ENCODE assay signal across 35 cellular contexts in genomic region chr2:120842456-120843439, GRCh38.
DNase-seq lines count a peak whose midpoint lies in the region; ATAC-seq, FAIRE-seq and TF ChIP-seq lines count a peak whose summit lies in the region.
"Had no signal": no experiment of that assay in that cellular context is flagged by ENCODE, and none has a peak within 500 bp of the region (broad histone marks: within the 10 kb centered on the region; RNA-seq: fewer than 3 reads in every experiment).

No MANE protein-coding gene starts in this region.

- TF ChIP-seq CTCF in HEK293 (tag by site-specific recombination; IDR thresholded peaks at IDR 0.05), result no peak
- no peak for TF ChIP-seq CTCF in astrocyte (IDR thresholded peaks at IDR 0.05; ENCODE audit: insufficient read depth, low read depth, low read length)

- H3K36me3 ChIP-seq in HEK293 (ENCODE audit: control insufficient read depth in 2 of 2, insufficient read depth in 1 of 2, low read length in 2 of 2) (no peaks in the 10 kb centered on the region), astrocyte (ENCODE audit: insufficient read depth, low read length) (no peaks in the 10 kb centered on the region)
- H3K36me3 ChIP-seq: BLaER1, ovary, thoracic aorta, uterus, WERI-Rb-1 had no signal

- FAIRE-seq in astrocyte (lab: Jason Lieb, UNC), result peak; percentile 32
- FAIRE-seq: frontal cortex, G401.6, small intestine had no signal

- no peaks in the 10 kb centered on the region for H3K27me3 ChIP-seq in astrocyte (ENCODE audit: insufficient read depth, low read length)
- H3K27me3 ChIP-seq: BLaER1, hepatocyte, ovary, SJCRH30, uterus had no signal

- H4K20me1 ChIP-seq in astrocyte (ENCODE audit: insufficient read depth, low read length), result peaks cover 81% of the 10 kb centered on the region
- H4K20me1 ChIP-seq: BLaER1 had no signal

- H3K4me2 ChIP-seq in astrocyte (ENCODE audit: low read length), result peak overlapping the region; percentile 28
- H3K4me2 ChIP-seq: BLaER1, hepatocyte had no signal

- POLR2A ChIA-PET in HEK293 (lab: Yijun Ruan, JAX), result no interaction called here

- no peaks in the 10 kb centered on the region for H3K9me3 Mint-ChIP-seq in astrocyte (ENCODE audit: unreplicated experiment)
- H3K9me3 Mint-ChIP-seq: activated CD4-positive, alpha-beta T cell treated with anti-CD3 and anti-CD28 coated beads, Interleukin-2, amount 10 ng/mL, durations not matched to agents 24 days and 14 days; activated naive CD4-positive, alpha-beta T cell treated with anti-CD3 and anti-CD28 coated beads, Interleukin-2, amount 50 U/mL, for 72 hours; activated T-helper 2 cell treated with anti-CD3 and anti-CD28 coated beads, Interferon-gamma antibody, Interleukin-2, Interleukin-4, amounts not matched to agents 10 μg/mL and 5 μg/mL and 100 μg/mL, durations not matched to agents 14 hours and 24 hours and 36 hours; stimulated activated naive CD8-positive, alpha-beta T cell treated with anti-CD3 and anti-CD28 coated beads, Interleukin-15, Interleukin-2, amounts not matched to agents 100 ng/mL and 50 ng/mL, for 24 hours; T-cell had no signal

- ATAC-seq in GM19463 (IDR thresholded peaks at IDR 0.05; ENCODE audit: unreplicated experiment) (no peak), HG02623 (IDR thresholded peaks at IDR 0.05; ENCODE audit: unreplicated experiment) (no peak)
- ATAC-seq: activated naive CD4-positive, alpha-beta T cell treated with anti-CD3 and anti-CD28 coated beads, Interleukin-2, amount 50 U/mL, for 72 hours; T-cell had no signal

- no peak overlapping the region for H2AFZ ChIP-seq in astrocyte (ENCODE audit: low read depth, low read length)
- H2AFZ ChIP-seq: hepatocyte had no signal

- H3K4me3 ChIP-seq in HEK293 (ENCODE audit: low read depth, low read length) (no peak overlapping the region), astrocyte (ENCODE audit: insufficient read depth, low read depth, low read length) (no peak overlapping the region)
- H3K4me3 ChIP-seq: BLaER1, hepatocyte, ovary, SJCRH30, thoracic aorta, uterus had no signal

- CTCF ChIA-PET in HEK293 (lab: Yijun Ruan, JAX), result interaction anchor here (0.6 to 0.7 kb wide), 2 partner anchors 15 to 84 kb away, joined by 3 read pairs; no protein-coding TSS in a partner anchor

- intact Hi-C loops in head of caudate nucleus (cut with DNase I), result no loop called here

- peak; percentile 36 for DNase-seq in astrocyte (ENCODE audit: low read depth)
- DNase-seq in iris pigment epithelial cell (ENCODE audit: low read depth), result peak; percentile 31
- DNase-seq in smooth muscle cell of the brain vasculature (ENCODE audit: low read depth, low spot score), result peak; percentile 35
- DNase-seq in head of caudate nucleus, result no peak
- DNase-seq: activated CD4-positive, alpha-beta T cell treated with anti-CD3 and anti-CD28 coated beads, Interleukin-2, amount 10 ng/mL, durations not matched to agents 24 days and 14 days; activated CD8-positive, alpha-beta memory T cell treated with anti-CD3 and anti-CD28 coated beads for 24 hours; activated T-cell treated with anti-CD3 and anti-CD28 coated beads for 4 hours; anterior cingulate cortex; cortex of kidney; DMS53; erythroblast; left cardiac atrium; NCI-H1048; NCI-H1694; NCI-H446; NCI-H748 treated with DMSO at 0.1 percent for 48 hours; nephron progenitor cell; SJCRH30; small intestine; stimulated activated CD8-positive, alpha-beta memory T cell treated with anti-CD3 and anti-CD28 coated beads, Interleukin-4, amount 100 ng/mL, for 48 hours; T-cell; uterus; WERI-Rb-1 had no signal

- peaks cover 22% of the 10 kb centered on the region for H3K36me3 Mint-ChIP-seq in astrocyte (ENCODE audit: low read depth, unreplicated experiment)
- H3K36me3 Mint-ChIP-seq: activated naive CD4-positive, alpha-beta T cell treated with anti-CD3 and anti-CD28 coated beads, Interleukin-2, amount 50 U/mL, for 72 hours; T-cell had no signal

- no peaks in the 10 kb centered on the region for H3K27me3 Mint-ChIP-seq in astrocyte (ENCODE audit: low read depth, unreplicated experiment)

- H3K27ac ChIP-seq in HEK293 (ENCODE audit: extremely low read depth, low read depth, low read length) (no peak overlapping the region), astrocyte (ENCODE audit: low read depth, low read length) (peak overlapping the region; percentile 42)
- H3K27ac ChIP-seq: BLaER1, hepatocyte, ovary, SJCRH30, thoracic aorta, uterus, WERI-Rb-1 had no signal

- peaks cover 14% of the 10 kb centered on the region for H3K4me1 Mint-ChIP-seq in astrocyte (ENCODE audit: low read depth, unreplicated experiment)
- H3K4me1 Mint-ChIP-seq: activated CD4-positive, alpha-beta T cell treated with anti-CD3 and anti-CD28 coated beads, Interleukin-2, amount 10 ng/mL, durations not matched to agents 24 days and 14 days; T-cell had no signal

- H3K79me2 ChIP-seq in astrocyte (ENCODE audit: insufficient read depth, low read length), result peaks cover 74% of the 10 kb centered on the region

- no peak overlapping the region for H3K9ac ChIP-seq in astrocyte (ENCODE audit: low read length)
- H3K9ac ChIP-seq: BLaER1 had no signal

- peak overlapping the region; percentile 11 for H3K27ac Mint-ChIP-seq in astrocyte (ENCODE audit: unreplicated experiment)
- H3K27ac Mint-ChIP-seq: activated CD4-positive, alpha-beta T cell treated with anti-CD3 and anti-CD28 coated beads, Interleukin-2, amount 10 ng/mL, durations not matched to agents 24 days and 14 days; activated naive CD4-positive, alpha-beta T cell treated with anti-CD3 and anti-CD28 coated beads, Interleukin-2, amount 50 U/mL, for 72 hours; activated T-helper 2 cell treated with anti-CD3 and anti-CD28 coated beads, Interferon-gamma antibody, Interleukin-2, Interleukin-4, amounts not matched to agents 10 μg/mL and 5 μg/mL and 100 μg/mL, durations not matched to agents 14 hours and 24 hours and 36 hours; nephron progenitor cell; stimulated activated naive CD8-positive, alpha-beta T cell treated with anti-CD3 and anti-CD28 coated beads, Interleukin-15, Interleukin-2, amounts not matched to agents 100 ng/mL and 50 ng/mL, for 24 hours; T-cell had no signal

- H3K4me1 ChIP-seq in HEK293 (ENCODE audit: control insufficient read depth, insufficient read depth, low read length) (0 out of 2 replicates have a peak, but pooled peaks cover 3% of the 10 kb centered on the region), astrocyte (ENCODE audit: insufficient read depth, low read length) (peaks cover 7% of the 10 kb centered on the region)
- H3K4me1 ChIP-seq: BLaER1, SJCRH30, uterus had no signal

- H3K4me3 Mint-ChIP-seq in astrocyte (ENCODE audit: unreplicated experiment), result no peak overlapping the region
- H3K4me3 Mint-ChIP-seq: activated CD4-positive, alpha-beta T cell treated with anti-CD3 and anti-CD28 coated beads, Interleukin-2, amount 10 ng/mL, durations not matched to agents 24 days and 14 days; nephron progenitor cell; stimulated activated naive CD8-positive, alpha-beta T cell treated with anti-CD3 and anti-CD28 coated beads, Interleukin-15, Interleukin-2, amounts not matched to agents 100 ng/mL and 50 ng/mL, for 24 hours; T-cell had no signal

- H3K9me3 ChIP-seq in HEK293 (ENCODE audit: control insufficient read depth, insufficient read depth, low read depth, low read length) (no peaks in the 10 kb centered on the region), astrocyte (ENCODE audit: insufficient read depth, low read depth, low read length) (no peaks in the 10 kb centered on the region)
- H3K9me3 ChIP-seq: BLaER1, ovary, thoracic aorta, uterus had no signal

TF ChIP-seq in HEK293, 187 proteins besides CTCF, POLR2A, EP300 and RAD21:
- TF ChIP-seq TRIM28 (IDR thresholded peaks at IDR 0.05; ENCODE audit: borderline replicate concordance, low read length), result peak; percentile 71; the same call in 1 of the 2 replicates
- peak; percentile 92 for TF ChIP-seq ZNF585B (tag by site-specific recombination; IDR thresholded peaks at IDR 0.05)
- TF ChIP-seq ZNF513 (tag by site-specific recombination; IDR thresholded peaks at IDR 0.05), result no peak
- no peak for TF ChIP-seq ZNF555 (tag by site-specific recombination; conservative IDR thresholded peaks at IDR 0.05)
- TF ChIP-seq RBAK (tag by site-specific recombination; IDR thresholded peaks at IDR 0.05), result no peak
- no peak for TF ChIP-seq ZNF350 (tag by site-specific recombination; IDR thresholded peaks at IDR 0.05)
- TF ChIP-seq ZNF777 (tag by site-specific recombination; IDR thresholded peaks at IDR 0.05; ENCODE audit: borderline replicate concordance), result no peak
- TF ChIP-seq PBX3 (CRISPR knock-in tag; IDR thresholded peaks at IDR 0.05), result no peak
- no peak for TF ChIP-seq TCF7L2 (IDR thresholded peaks at IDR 0.05; ENCODE audit: borderline replicate concordance, low read depth, low read length)
- peak; percentile 15 for TF ChIP-seq SETDB1 (IDR thresholded peaks at IDR 0.05; ENCODE audit: insufficient read length, low read length)
- no peak for TF ChIP-seq ZFP41 (tag by site-specific recombination; IDR thresholded peaks at IDR 0.05; ENCODE audit: borderline replicate concordance)
- no peak for TF ChIP-seq ZNF747 (tag by site-specific recombination; IDR thresholded peaks at IDR 0.05)
- TF ChIP-seq HOXA7 (CRISPR knock-in tag; IDR thresholded peaks at IDR 0.05; ENCODE audit: borderline replicate concordance), result no peak
- no peak for TF ChIP-seq ZNF510 (tag by site-specific recombination; IDR thresholded peaks at IDR 0.05; ENCODE audit: insufficient replicate concordance)

Comparison
In these comparisons a context has a peak if more than half of its experiments do, and no peak if none do; other contexts are left out.
1. DNase-seq: peak in astrocyte (single experiment), iris pigment epithelial cell (single experiment) and smooth muscle cell of the brain vasculature (single experiment); none in head of caudate nucleus (0 of 42).